Comparison of ENCODE assay signal across 8 cellular contexts in the genomic region with DNA sequence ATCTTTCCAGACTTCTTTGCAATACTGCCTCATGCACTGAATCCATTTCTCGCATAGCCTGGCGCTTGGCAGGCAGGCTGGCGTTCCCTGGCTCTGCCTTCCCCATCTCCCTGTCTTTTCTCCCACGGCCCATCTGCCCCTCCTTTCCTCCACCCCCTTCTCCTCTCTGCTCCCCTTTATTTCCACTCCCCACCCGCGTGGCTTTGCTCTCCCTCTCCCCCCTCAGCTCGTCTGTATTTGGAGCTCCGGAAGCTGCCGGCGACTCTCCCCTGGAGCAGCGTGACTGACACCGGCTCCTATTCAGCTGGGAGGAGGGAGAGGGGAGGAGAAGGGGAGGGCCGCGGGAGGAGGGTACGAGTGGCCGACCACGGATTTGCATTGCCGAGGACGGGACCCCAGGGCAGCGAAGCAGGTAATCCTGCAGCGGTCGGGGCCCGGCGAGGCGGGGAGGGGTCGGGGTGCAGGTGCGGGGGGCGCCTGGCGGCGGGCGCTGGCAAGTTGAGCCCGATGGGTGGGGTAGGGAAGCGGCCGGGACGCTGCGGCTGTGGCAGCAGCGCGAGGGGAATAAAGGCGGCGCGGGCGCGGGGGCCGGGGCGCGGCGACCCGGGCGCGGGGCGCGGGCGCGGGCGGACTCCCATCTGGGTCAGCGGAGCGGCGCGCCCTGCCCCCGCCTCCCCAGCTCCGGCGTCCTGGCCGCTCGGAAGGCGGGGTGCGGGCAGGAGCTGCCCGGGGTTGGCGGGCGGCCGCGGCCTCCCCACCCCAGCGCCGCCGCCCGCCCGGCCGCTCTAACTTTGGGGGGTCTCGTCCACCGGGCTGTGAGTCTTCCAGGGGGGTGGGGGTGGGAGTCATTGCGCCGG. TPM values are rescaled to one million over a fixed set of nuclear protein-coding genes. Genes with fewer than 3 reads are reported as not detected.
DNase-seq lines count a peak whose midpoint lies in the region; ATAC-seq, FAIRE-seq and TF ChIP-seq lines count a peak whose summit lies in the region.

A gene with protein sequence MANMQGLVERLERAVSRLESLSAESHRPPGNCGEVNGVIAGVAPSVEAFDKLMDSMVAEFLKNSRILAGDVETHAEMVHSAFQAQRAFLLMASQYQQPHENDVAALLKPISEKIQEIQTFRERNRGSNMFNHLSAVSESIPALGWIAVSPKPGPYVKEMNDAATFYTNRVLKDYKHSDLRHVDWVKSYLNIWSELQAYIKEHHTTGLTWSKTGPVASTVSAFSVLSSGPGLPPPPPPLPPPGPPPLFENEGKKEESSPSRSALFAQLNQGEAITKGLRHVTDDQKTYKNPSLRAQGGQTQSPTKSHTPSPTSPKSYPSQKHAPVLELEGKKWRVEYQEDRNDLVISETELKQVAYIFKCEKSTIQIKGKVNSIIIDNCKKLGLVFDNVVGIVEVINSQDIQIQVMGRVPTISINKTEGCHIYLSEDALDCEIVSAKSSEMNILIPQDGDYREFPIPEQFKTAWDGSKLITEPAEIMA (plus strand): TSS at position 261 of the 857 bp plus-strand sequence. CDS start 27,961 bp downstream, outside the sequence.

- peak within 1 kb of the TSS; percentile 55 for H3K4me3 Mint-ChIP-seq in activated T-cell treated with anti-CD3 and anti-CD28 coated beads, Interleukin-2, amount 50 U/mL, for 4 hours

- ATAC-seq in activated T-cell treated with anti-CD3 and anti-CD28 coated beads, Interleukin-2, amount 50 U/mL, for 4 hours, result peak; percentile 43 to 58
- no peak for ATAC-seq in GM18861 (IDR thresholded peaks at IDR 0.05; ENCODE audit: unreplicated experiment)

- no peaks in the 10 kb centered on the region for H3K9me3 ChIP-seq in iPS-18a (ENCODE audit: control insufficient read depth, low read depth, low read length)

- no peak for DNase-seq in activated T-cell treated with anti-CD3 and anti-CD28 coated beads, Interleukin-2, amount 50 U/mL, for 4 hours
- DNase-seq in activated T-cell treated with anti-CD3 and anti-CD28 coated beads for 4 hours (no peak), NCI-H748 (lab: John Stamatoyannopoulos, UW; ENCODE audit: unreplicated experiment) (peak; percentile 79), bronchial epithelial cell (ENCODE audit: low read depth) (peak; percentile 41), renal cortical epithelial cell (ENCODE audit: low read depth) (peak; percentile 38), SHP77 treated with DMSO at 0.1 percent for 48 hours (lab: John Stamatoyannopoulos, UW) (no peak)

- FAIRE-seq in bronchial epithelial cell (lab: Jason Lieb, UNC), result no peak

- no peaks in the 10 kb centered on the region for H3K27me3 ChIP-seq in bronchial epithelial cell (ENCODE audit: control insufficient read depth, insufficient read depth, low read length)
- H3K27me3 ChIP-seq in iPS-18a (ENCODE audit: control insufficient read depth, insufficient read depth, low read length), result no peaks in the 10 kb centered on the region

- H3K4me3 ChIP-seq in bronchial epithelial cell (ENCODE audit: low read depth, low read length), result peak within 1 kb of the TSS; percentile 89
- peak within 1 kb of the TSS; percentile 62 for H3K4me3 ChIP-seq in iPS-18a (ENCODE audit: low read length)

- peaks cover 8% of the 10 kb centered on the region for H3K4me1 ChIP-seq in iPS-18a (ENCODE audit: control insufficient read depth, low read depth, low read length)

- no peaks in the 10 kb centered on the region for H3K36me3 ChIP-seq in bronchial epithelial cell (ENCODE audit: control insufficient read depth, insufficient read depth, low read length)
- no peaks in the 10 kb centered on the region for H3K36me3 ChIP-seq in iPS-18a (ENCODE audit: control insufficient read depth, low read depth, low read length)

- TF ChIP-seq CTCF in bronchial epithelial cell (IDR thresholded peaks at IDR 0.05; ENCODE audit: insufficient read depth, low read length, severe bottlenecking), result no peak

- H3K9ac ChIP-seq in iPS-18a (ENCODE audit: low read length), result peak within 1 kb of the TSS; percentile 48

- H3K4me1 Mint-ChIP-seq in activated T-cell treated with anti-CD3 and anti-CD28 coated beads, Interleukin-2, amount 50 U/mL, for 4 hours (ENCODE audit: low read depth), result peaks cover 3% of the 10 kb centered on the region

- peak within 1 kb of the TSS; percentile 1 for H3K27ac ChIP-seq in iPS-18a (ENCODE audit: low read length)

- peaks cover 52% of the 10 kb centered on the region for H3K27me3 Mint-ChIP-seq in activated T-cell treated with anti-CD3 and anti-CD28 coated beads, Interleukin-2, amount 50 U/mL, for 4 hours (ENCODE audit: low read depth)

- no peaks in the 10 kb centered on the region for H3K9me3 Mint-ChIP-seq in activated T-cell treated with anti-CD3 and anti-CD28 coated beads, Interleukin-2, amount 50 U/mL, for 4 hours

- no peaks in the 10 kb centered on the region for H3K36me3 Mint-ChIP-seq in activated T-cell treated with anti-CD3 and anti-CD28 coated beads, Interleukin-2, amount 50 U/mL, for 4 hours (ENCODE audit: insufficient read depth)

RNA-seq across cellular contexts. Expression of the gene that starts here (rescaled TPM):
- not detected for total RNA-seq in activated T-cell treated with anti-CD3 and anti-CD28 coated beads, Interleukin-2, amount 50 U/mL, for 4 hours
- 2.1 and 3.1 TPM in 2 replicates for total RNA-seq in bronchial epithelial cell
- total RNA-seq in renal cortical epithelial cell, result 7.3 and 13.1 TPM in 2 replicates

Comparison
In these comparisons a context has a peak if more than half of its experiments do, and no peak if none do; other contexts are left out.
1. Peak in ATAC-seq in activated T-cell treated with anti-CD3 and anti-CD28 coated beads, Interleukin-2, amount 50 U/mL, for 4 hours; RNA of the gene not detected or under 1 TPM.
2. DNase-seq: peak in NCI-H748 (single experiment), bronchial epithelial cell (single experiment) and renal cortical epithelial cell (single experiment); none in activated T-cell treated with anti-CD3 and anti-CD28 coated beads, Interleukin-2, amount 50 U/mL, for 4 hours (single experiment), activated T-cell treated with anti-CD3 and anti-CD28 coated beads for 4 hours (single experiment) and SHP77 treated with DMSO at 0.1 percent for 48 hours (single experiment).